ENCODE assay signal across 8 cellular contexts in genomic region chr9:40991741-40992471, GRCh38.
A peak's percentile ranks its signal among the peaks of the same experiment; 100 is the strongest.
DNase-seq lines count a peak whose midpoint lies in the region; ATAC-seq and TF ChIP-seq lines count a peak whose summit lies in the region.
"Not testable (repeated sequence)": the region's sequence is repeated elsewhere in the genome, so short reads cannot be mapped to it uniquely, and the experiment has no call there.

No MANE protein-coding gene starts in this region.

- in situ Hi-C loops in Caki2 (cut with HindIII; ENCODE audit: low pct_unique_long_range_greater_than_20kb, low sequenced_read_pairs): not testable (repeated sequence)

- peaks cover 12% of the 10 kb centered on the region for H3K4me1 Mint-ChIP-seq in neural crest cell

- H3K27ac Mint-ChIP-seq in neural crest cell (ENCODE audit: unreplicated experiment): peak overlapping the region; percentile 79

- not testable (repeated sequence) for H3K36me3 Mint-ChIP-seq in neural crest cell (ENCODE audit: low read depth)

- not testable (repeated sequence) for H3K9me3 Mint-ChIP-seq in neural crest cell

- ATAC-seq in GM19468 (IDR thresholded peaks at IDR 0.05; ENCODE audit: extremely low read depth, unreplicated experiment) (peak; percentile 97), HG03439 (IDR thresholded peaks at IDR 0.05; ENCODE audit: unreplicated experiment) (peak; percentile 100), Right ventricle myocardium inferior (peak; percentile 100)

- not testable (repeated sequence) for H3K27me3 Mint-ChIP-seq in neural crest cell (ENCODE audit: low read depth)

- peaks cover 6 to 20% of the 10 kb centered on the region in 2 donors for H3K4me1 ChIP-seq in ascending aorta

- intact Hi-C loops in ascending aorta (cut with DNase I); Right ventricle myocardium inferior (cut with DNase I): not testable (repeated sequence)

- H3K27me3 ChIP-seq in ascending aorta: not testable (repeated sequence)

- peak overlapping the region; percentile 87 to 89 for H3K27ac ChIP-seq in ascending aorta

- not testable (repeated sequence) for H3K4me3 Mint-ChIP-seq in neural crest cell

- peak; percentile 98 for DNase-seq in Caki2 (ENCODE audit: low read depth)
- peak; percentile 96 to 98 (median 98) for DNase-seq in T-helper 1 cell
- DNase-seq in ascending aorta (ENCODE audit: low spot score in 2 of 2): peak; percentile 92 to 99
- peak; percentile 99 for DNase-seq in Right ventricle myocardium inferior (ENCODE audit: missing footprints)
- peak; percentile 95 for DNase-seq in neural crest cell (ENCODE audit: low read depth, low spot score)
- DNase-seq in stimulated activated CD8-positive, alpha-beta memory T cell treated with anti-CD3 and anti-CD28 coated beads, Interleukin-4, amount 100 ng/mL, for 48 hours: peak; percentile 98

- H3K9me3 ChIP-seq in ascending aorta: not testable (repeated sequence)

- H3K4me3 ChIP-seq in ascending aorta: peak overlapping the region; percentile 77 to 96

- TF ChIP-seq CTCF in ascending aorta (IDR thresholded peaks at IDR 0.05) (peak; percentile 75 to 97 (median 94)), neural crest cell (conservative IDR thresholded peaks at IDR 0.05) (peak; percentile 87)

- H3K36me3 ChIP-seq in ascending aorta: not testable (repeated sequence)

Comparison
In these comparisons a context has a peak if more than half of its experiments do, and no peak if none do; other contexts are left out.
1. Peak in every context shown above with its lines: DNase-seq, ATAC-seq, H3K4me3 ChIP-seq and H3K27ac ChIP-seq.